36 cellular contexts compared by ENCODE assay signal in the genomic region with DNA sequence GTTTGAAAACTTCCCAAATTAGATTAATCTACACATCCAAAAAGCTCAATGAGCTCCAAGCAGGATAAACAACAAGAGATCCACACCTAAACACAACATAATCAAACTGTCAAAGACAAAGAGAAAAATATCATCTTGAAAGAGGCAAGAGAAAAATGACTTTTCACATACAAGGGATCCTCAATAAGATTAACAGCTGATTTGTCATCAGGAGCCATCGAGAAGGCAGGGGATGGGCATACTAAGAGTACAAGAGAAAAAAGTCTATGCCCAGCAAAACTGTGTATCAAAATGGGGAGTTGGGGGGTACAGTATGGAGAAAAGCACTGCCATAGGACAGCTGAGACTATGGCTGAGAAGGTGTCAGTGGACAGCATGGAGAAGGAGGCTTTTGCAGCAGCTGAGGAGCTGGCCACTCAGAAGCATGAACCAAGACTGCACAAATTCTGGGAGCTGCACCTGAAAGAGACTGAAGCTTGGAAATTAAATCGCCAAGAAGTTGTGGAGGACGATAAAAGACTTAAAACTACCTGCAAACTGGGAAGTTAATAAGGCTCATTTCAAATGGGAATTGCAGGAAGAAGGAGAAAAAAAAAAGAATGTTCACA. TPM values are rescaled to one million over a fixed set of nuclear protein-coding genes. Genes with fewer than 3 reads are reported as not detected.
"Had no signal": no experiment of that assay in that cellular context is flagged by ENCODE, and none has a peak within 500 bp of the region (broad histone marks: within the 10 kb centered on the region; RNA-seq: fewer than 3 reads in every experiment).

No MANE protein-coding gene starts in this region.

- H3K27me3 ChIP-seq: brain microvascular endothelial cell, dorsolateral prefrontal cortex had no signal

- H3K4me1 Mint-ChIP-seq: activated CD8-positive, alpha-beta memory T cell treated with anti-CD3 and anti-CD28 coated beads, Interleukin-2, amount 10 ng/mL, durations not matched to agents 7 days and 5 days; activated T-helper 17 cell treated with anti-CD3 and anti-CD28 coated beads, Interleukin-2, amount 50 U/mL, for 72 hours; central memory CD8-positive, alpha-beta T cell had no signal

- H3K4me3 Mint-ChIP-seq: activated CD4-positive, alpha-beta memory T cell treated with anti-CD3 and anti-CD28 coated beads for 36 hours; activated CD4-positive, alpha-beta T cell treated with anti-CD3 and anti-CD28 coated beads for 36 hours; activated CD4-positive, alpha-beta T cell treated with anti-CD3 and anti-CD28 coated beads, Interleukin-2, amount 10 ng/mL, durations not matched to agents 24 days and 14 days; activated CD8-positive, alpha-beta memory T cell treated with anti-CD3 and anti-CD28 coated beads, Interleukin-2, amount 10 ng/mL, durations not matched to agents 7 days and 5 days; activated CD8-positive, alpha-beta T cell treated with anti-CD3 and anti-CD28 coated beads, Interleukin-2, amount 10 ng/mL, durations not matched to agents 7 days and 5 days; activated naive CD8-positive, alpha-beta T cell; activated T-helper 17 cell treated with anti-CD3 and anti-CD28 coated beads, Interleukin-2, amount 50 U/mL, for 72 hours; central memory CD8-positive, alpha-beta T cell; dendritic cell treated with granulocyte-macrophage colony-stimulating factor and Interleukin-4, amounts not matched to agents 40 ng/mL and 50 ng/mL, for 4 days; T-helper 17 cell; T-helper 2 cell treated with Interferon-gamma antibody and Interleukin-4, amounts not matched to agents 5 μg/mL and 100 μg/mL, for 36 hours had no signal

- H3K27ac ChIP-seq: brain microvascular endothelial cell, coronary artery, dorsolateral prefrontal cortex, epithelial cell of prostate, WERI-Rb-1 had no signal

- ATAC-seq: activated CD4-positive, alpha-beta T cell treated with anti-CD3 and anti-CD28 coated beads for 36 hours; activated CD8-positive, alpha-beta memory T cell treated with anti-CD3 and anti-CD28 coated beads, Interleukin-2, amount 10 ng/mL, durations not matched to agents 7 days and 5 days; activated CD8-positive, alpha-beta T cell treated with anti-CD3 and anti-CD28 coated beads, Interleukin-2, amount 10 ng/mL, durations not matched to agents 7 days and 5 days; activated T-helper 17 cell treated with anti-CD3 and anti-CD28 coated beads, Interleukin-2, amount 50 U/mL, for 72 hours; T-helper 17 cell had no signal

- H3K4me3 ChIP-seq: coronary artery, dorsolateral prefrontal cortex had no signal

- H3K27me3 Mint-ChIP-seq: activated CD4-positive, alpha-beta memory T cell treated with anti-CD3 and anti-CD28 coated beads for 36 hours; activated CD4-positive, alpha-beta T cell treated with anti-CD3 and anti-CD28 coated beads for 36 hours; activated CD4-positive, alpha-beta T cell treated with anti-CD3 and anti-CD28 coated beads, Interleukin-2, amount 10 ng/mL, durations not matched to agents 24 days and 14 days; activated CD8-positive, alpha-beta memory T cell treated with anti-CD3 and anti-CD28 coated beads, Interleukin-2, amount 10 ng/mL, durations not matched to agents 7 days and 5 days; activated naive CD8-positive, alpha-beta T cell; activated T-helper 17 cell treated with anti-CD3 and anti-CD28 coated beads, Interleukin-2, amount 50 U/mL, for 72 hours; central memory CD8-positive, alpha-beta T cell; dendritic cell treated with granulocyte-macrophage colony-stimulating factor and Interleukin-4, amounts not matched to agents 40 ng/mL and 50 ng/mL, for 4 days; T-helper 17 cell had no signal

- H3K27ac Mint-ChIP-seq: activated CD4-positive, alpha-beta memory T cell treated with anti-CD3 and anti-CD28 coated beads for 36 hours; activated CD4-positive, alpha-beta T cell treated with anti-CD3 and anti-CD28 coated beads for 36 hours; activated CD4-positive, alpha-beta T cell treated with anti-CD3 and anti-CD28 coated beads, Interleukin-2, amount 10 ng/mL, durations not matched to agents 24 days and 14 days; activated CD8-positive, alpha-beta memory T cell treated with anti-CD3 and anti-CD28 coated beads, Interleukin-2, amount 10 ng/mL, durations not matched to agents 7 days and 5 days; activated CD8-positive, alpha-beta T cell treated with anti-CD3 and anti-CD28 coated beads, Interleukin-2, amount 10 ng/mL, durations not matched to agents 7 days and 5 days; activated naive CD8-positive, alpha-beta T cell; activated T-helper 17 cell treated with anti-CD3 and anti-CD28 coated beads, Interleukin-2, amount 50 U/mL, for 72 hours; dendritic cell treated with granulocyte-macrophage colony-stimulating factor and Interleukin-4, amounts not matched to agents 40 ng/mL and 50 ng/mL, for 4 days; T-helper 17 cell; T-helper 2 cell treated with Interferon-gamma antibody and Interleukin-4, amounts not matched to agents 5 μg/mL and 100 μg/mL, for 36 hours had no signal

- H3K36me3 ChIP-seq: WERI-Rb-1 had no signal

- DNase-seq: activated CD4-positive, alpha-beta memory T cell treated with anti-CD3 and anti-CD28 coated beads for 36 hours; activated CD4-positive, alpha-beta T cell treated with anti-CD3 and anti-CD28 coated beads for 36 hours; activated CD4-positive, alpha-beta T cell treated with anti-CD3 and anti-CD28 coated beads, Interleukin-2, amount 10 ng/mL, durations not matched to agents 24 days and 14 days; activated CD4-positive, CD25-positive, alpha-beta regulatory T cell; activated CD4-positive, CD25-positive, alpha-beta regulatory T cell treated with anti-CD3 and anti-CD28 coated beads, Interleukin-2, amount 50 U/mL, for 72 hours; activated CD8-positive, alpha-beta memory T cell treated with anti-CD3 and anti-CD28 coated beads, Interleukin-2, amount 10 ng/mL, durations not matched to agents 7 days and 5 days; activated CD8-positive, alpha-beta memory T cell treated with anti-CD3 and anti-CD28 coated beads, Interleukin-2, amount 50 U/mL, for 4 hours; activated CD8-positive, alpha-beta T cell treated with anti-CD3 and anti-CD28 coated beads, Interleukin-2, amount 10 ng/mL, durations not matched to agents 7 days and 5 days; activated effector memory CD4-positive, alpha-beta T cell treated with Interleukin-2 at 50 U/mL for 16 hours; activated gamma-delta T cell treated with Interleukin-2 at 50 U/mL for 16 hours; activated naive CD4-positive, alpha-beta T cell treated with anti-CD3 and anti-CD28 coated beads, Interleukin-2, amount 50 U/mL, for 16 hours; activated naive CD4-positive, alpha-beta T cell treated with Interleukin-2 at 50 U/mL for 16 hours; activated T-cell treated with anti-CD3 and anti-CD28 coated beads, Interleukin-2, amount 50 U/mL, for 1 hour; amniotic stem cell; anterior cingulate cortex; brain microvascular endothelial cell; dorsolateral prefrontal cortex; effector memory CD4-positive, alpha-beta T cell; foreskin fibroblast; head of caudate nucleus; T-helper 1 cell; T-helper 17 cell; T1000; WERI-Rb-1 had no signal

- FAIRE-seq: astrocyte, bronchial epithelial cell, endothelial cell of umbilical vein, frontal cortex had no signal

RNA-seq across cellular contexts. Expression of a gene that starts 52.4 kb away (rescaled TPM):
- total RNA-seq: activated CD8-positive, alpha-beta memory T cell treated with anti-CD3 and anti-CD28 coated beads for 36 hours; activated CD8-positive, alpha-beta memory T cell treated with anti-CD3 and anti-CD28 coated beads, Interleukin-2, amount 10 ng/mL, durations not matched to agents 7 days and 5 days; activated CD8-positive, alpha-beta T cell treated with anti-CD3 and anti-CD28 coated beads, Interleukin-2, amount 10 ng/mL, durations not matched to agents 7 days and 5 days; endothelial cell of umbilical vein; T-helper 17 cell had no signal
- polyA plus RNA-seq: endothelial cell of umbilical vein had no signal
